ENCODE assay signal across 8 cellular contexts in genomic region chr3:157493627-157494550, GRCh38. TPM values are rescaled to one million over a fixed set of nuclear protein-coding genes. Genes with fewer than 3 reads are reported as not detected.
DNase-seq lines count a peak whose midpoint lies in the region; ATAC-seq, FAIRE-seq and TF ChIP-seq lines count a peak whose summit lies in the region.

No MANE protein-coding gene starts in this region.

- no TSS peak for BruUV-seq in A673 (replicated peaks; lab: Mats Ljungman, UMichigan)

- no peak overlapping the region for H3K4me3 ChIP-seq in A673 (ENCODE audit: low read depth, low read length, poor library complexity, severe bottlenecking)

- no peaks in the 10 kb centered on the region for H3K36me3 ChIP-seq in A673 (ENCODE audit: insufficient read depth, low read length, poor library complexity, severe bottlenecking)

- CTCF ChIA-PET in A673 (lab: Charles Lee): interaction anchor here (1.0 kb wide), 1 partner anchor 292 kb away, joined by 4 read pairs; no protein-coding TSS in a partner anchor

- H3K27ac ChIP-seq in A673 (ENCODE audit: low read depth, low read length, poor library complexity, severe bottlenecking): no peak overlapping the region

- ATAC-seq in HG02981 (IDR thresholded peaks at IDR 0.05; ENCODE audit: unreplicated experiment): no peak
- ATAC-seq in GM21529 (IDR thresholded peaks at IDR 0.05; ENCODE audit: unreplicated experiment): no peak

- TF ChIP-seq CTCF in A673 (conservative IDR thresholded peaks at IDR 0.05; ENCODE audit: low read depth, low read length): peak; percentile 71

- peak; percentile 64 for FAIRE-seq in GM19239 (lab: Jason Lieb, UNC)

- H3K4me1 ChIP-seq in A673 (ENCODE audit: insufficient read depth, low read length, poor library complexity, severe bottlenecking): no peaks in the 10 kb centered on the region

- intact Hi-C loops in A673 (cut with micrococcal nuclease; ENCODE audit: unreplicated experiment): loop anchor here (1.0 kb wide), 1 partner anchor 290 kb away; no protein-coding TSS in a partner anchor

- H3K9me3 ChIP-seq in A673 (ENCODE audit: low read depth, low read length, poor library complexity, severe bottlenecking): no peaks in the 10 kb centered on the region

- POLR2A ChIA-PET in A673 (lab: Charles Lee; ENCODE audit: low non-redundant PET): no interaction called here

- DNase-seq in A673 (ENCODE audit: low spot score) (peak; percentile 70), GM19239 (ENCODE audit: insufficient read length, low spot score) (no peak), NCI-H345 (lab: John Stamatoyannopoulos, UW) (peak; percentile 84), cerebellar cortex (ENCODE audit: low spot score) (peak; percentile 80), lung microvascular endothelial cell (ENCODE audit: low read depth in 2 of 2) (peak; percentile 72), T-helper 9 cell (no peak)

- peaks cover 6% of the 10 kb centered on the region for H3K27me3 ChIP-seq in A673 (replicated peaks; ENCODE audit: insufficient read depth, low read depth, low read length, poor library complexity)

RNA-seq across cellular contexts. Expression of gene VEPH1, which starts 9.3 kb away (rescaled TPM):
- total RNA-seq in A673 (2021) (0.32 TPM in 1 of 2 replicates, not detected in the other), lung microvascular endothelial cell (9.5 and 20.9 TPM in 2 replicates)

RNA-seq across cellular contexts. Expression of gene PTX3, which starts 57.2 kb away (rescaled TPM):
- 4.3 and 5.4 TPM in 2 replicates for total RNA-seq in A673 (2021)
- total RNA-seq in lung microvascular endothelial cell: 185 and 311 TPM in 2 replicates

Comparison
In these comparisons a context has a peak if more than half of its experiments do, and no peak if none do; other contexts are left out.
1. DNase-seq: peak in A673 (single experiment), NCI-H345 (single experiment), cerebellar cortex (single experiment) and lung microvascular endothelial cell (2 of 2); none in GM19239 (single experiment) and T-helper 9 cell (single experiment).
2. RNA of gene PTX3, which starts 57.2 kb away (total RNA-seq): 185 to 311 TPM in lung microvascular endothelial cell; 4.3 to 5.4 TPM in A673; every median in the first group is over 10 times any median in the second.